Comparison of ENCODE assay signal across 28 cellular contexts in the genomic region with DNA sequence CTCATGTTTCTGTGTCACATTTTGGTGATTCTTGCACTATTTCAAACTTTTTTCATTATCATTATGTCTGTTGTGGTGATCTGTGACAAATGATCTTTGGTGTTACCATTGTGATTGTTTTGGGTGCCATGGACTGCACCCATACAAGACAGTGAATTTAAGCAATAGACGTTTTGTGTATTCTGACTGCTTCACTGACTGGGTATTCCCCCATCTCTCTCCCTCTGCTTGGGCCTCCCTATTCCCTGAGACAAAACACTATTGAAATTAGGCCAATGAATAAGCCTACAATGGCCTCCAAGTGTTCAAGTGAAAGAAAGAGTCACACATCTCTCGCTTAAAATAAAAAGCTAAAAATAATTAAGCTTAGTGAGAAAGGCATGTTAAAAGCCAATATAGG.
DNase-seq lines count a peak whose midpoint lies in the region; ATAC-seq and TF ChIP-seq lines count a peak whose summit lies in the region.
"Had no signal": no experiment of that assay in that cellular context is flagged by ENCODE, and none has a peak within 500 bp of the region (broad histone marks: within the 10 kb centered on the region; RNA-seq: fewer than 3 reads in every experiment).

No MANE protein-coding gene starts in this region.

- ATAC-seq in GM18907 (IDR thresholded peaks at IDR 0.05; ENCODE audit: unreplicated experiment) (peak; percentile 57), HG02642 (IDR thresholded peaks at IDR 0.05; ENCODE audit: poor library complexity, unreplicated experiment) (peak; percentile 55), HG03520 (IDR thresholded peaks at IDR 0.05; ENCODE audit: unreplicated experiment) (peak; percentile 33), sciatic nerve (no peak)
- peak; percentile 69 for ATAC-seq in stimulated activated memory B cell treated with anti-CD40 and anti-IgM and Interleukin-4, amounts not matched to agents 10 μg/mL and 1 μg/mL and 100 μg/mL, for 72 hours
- ATAC-seq: activated T-cell treated with anti-CD3 and anti-CD28 coated beads, Interleukin-2, amount 50 U/mL, for 72 hours; foreskin keratinocyte; GM23338; heart left ventricle had no signal

- DNase-seq in testis (no peak), sciatic nerve (ENCODE audit: low spot score) (no peak), erythroblast (lab: John Stamatoyannopoulos, UW) (no peak)
- DNase-seq: activated CD4-positive, alpha-beta T cell treated with anti-CD3 and anti-CD28 coated beads, Interleukin-2, amount 50 U/mL, for 1 hour; activated naive CD4-positive, alpha-beta T cell; activated T-cell treated with anti-CD3 and anti-CD28 coated beads, Interleukin-2, amount 50 U/mL, for 72 hours; DND-41; endodermal cell; foreskin keratinocyte; heart left ventricle; IMR-90; lower lobe of right lung; NCI-H1092 treated with DMSO at 0.1 percent for 48 hours; NCI-H1930; ovary; retina; SJCRH30; T1000 had no signal

- no peaks in the 10 kb centered on the region for H3K27me3 ChIP-seq in testis
- H3K27me3 ChIP-seq: esophagus muscularis mucosa, foreskin keratinocyte, heart left ventricle, ovary, SJCRH30, suprapubic skin had no signal

- intact Hi-C loops in testis (cut with DNase I; ENCODE audit: low total_unique reads): no loop called here
- intact Hi-C loops in sciatic nerve (cut with DNase I): no loop called here

- no peaks in the 10 kb centered on the region for H3K36me3 ChIP-seq in testis (ENCODE audit: low read depth, missing control alignments)
- H3K36me3 ChIP-seq: esophagus muscularis mucosa, heart left ventricle, lower lobe of right lung, ovary, SJCRH30, suprapubic skin had no signal

- WGBS in testis, 2 donors: 67 to 88% methylated on average over 2 of the region's 2 CpGs

- H3K9me3 Mint-ChIP-seq in stimulated activated memory B cell treated with anti-CD40 and anti-IgM and Interleukin-4, amounts not matched to agents 10 μg/mL and 1 μg/mL and 100 μg/mL, for 72 hours: peaks cover 10% of the 10 kb centered on the region
- H3K9me3 Mint-ChIP-seq: central memory CD8-positive, alpha-beta T cell had no signal

- H3K4me3 ChIP-seq in testis: no peak overlapping the region
- H3K4me3 ChIP-seq: esophagus muscularis mucosa, GM23338, heart left ventricle, lower lobe of right lung, ovary, SJCRH30, smooth muscle cell, suprapubic skin had no signal

- no peaks in the 10 kb centered on the region for H3K4me1 ChIP-seq in testis
- H3K4me1 ChIP-seq: esophagus muscularis mucosa, foreskin keratinocyte, heart left ventricle, lower lobe of right lung, suprapubic skin had no signal

- TF ChIP-seq POLR2A in testis (IDR thresholded peaks at IDR 0.05) (no peak), erythroblast (IDR thresholded peaks at IDR 0.05; ENCODE audit: low read length) (no peak)

- H3K36me3 Mint-ChIP-seq in stimulated activated memory B cell treated with anti-CD40 and anti-IgM and Interleukin-4, amounts not matched to agents 10 μg/mL and 1 μg/mL and 100 μg/mL, for 72 hours: peaks cover 43% of the 10 kb centered on the region

- TF ChIP-seq CTCF in testis (IDR thresholded peaks at IDR 0.05): no peak

- no peak overlapping the region for H3K27ac ChIP-seq in testis
- H3K27ac ChIP-seq: esophagus muscularis mucosa, foreskin keratinocyte, heart left ventricle, lower lobe of right lung, ovary, SJCRH30, suprapubic skin had no signal

- H3K4me3 Mint-ChIP-seq in stimulated activated memory B cell treated with anti-CD40 and anti-IgM and Interleukin-4, amounts not matched to agents 10 μg/mL and 1 μg/mL and 100 μg/mL, for 72 hours: no peak overlapping the region
- H3K4me3 Mint-ChIP-seq: activated T-cell treated with anti-CD3 and anti-CD28 coated beads, Interleukin-2, amount 50 U/mL, for 72 hours; central memory CD8-positive, alpha-beta T cell; dendritic cell treated with granulocyte-macrophage colony-stimulating factor and Interleukin-4, amounts not matched to agents 40 ng/mL and 50 ng/mL, for 4 days; endodermal cell; GM23338 had no signal

- peaks cover 73% of the 10 kb centered on the region for H3K4me1 Mint-ChIP-seq in stimulated activated memory B cell treated with anti-CD40 and anti-IgM and Interleukin-4, amounts not matched to agents 10 μg/mL and 1 μg/mL and 100 μg/mL, for 72 hours
- H3K4me1 Mint-ChIP-seq: central memory CD8-positive, alpha-beta T cell had no signal

- H3K27ac Mint-ChIP-seq in stimulated activated memory B cell treated with anti-CD40 and anti-IgM and Interleukin-4, amounts not matched to agents 10 μg/mL and 1 μg/mL and 100 μg/mL, for 72 hours: peak overlapping the region; percentile 79
- H3K27ac Mint-ChIP-seq: activated T-cell treated with anti-CD3 and anti-CD28 coated beads, Interleukin-2, amount 50 U/mL, for 72 hours; dendritic cell treated with granulocyte-macrophage colony-stimulating factor and Interleukin-4, amounts not matched to agents 40 ng/mL and 50 ng/mL, for 4 days; endodermal cell; GM23338 had no signal

- no peaks in the 10 kb centered on the region for H3K27me3 Mint-ChIP-seq in stimulated activated memory B cell treated with anti-CD40 and anti-IgM and Interleukin-4, amounts not matched to agents 10 μg/mL and 1 μg/mL and 100 μg/mL, for 72 hours
- H3K27me3 Mint-ChIP-seq: central memory CD8-positive, alpha-beta T cell had no signal

- H3K9me3 ChIP-seq in testis: no peaks in the 10 kb centered on the region
- H3K9me3 ChIP-seq: esophagus muscularis mucosa, heart left ventricle, lower lobe of right lung, ovary, SJCRH30, suprapubic skin had no signal
